10 cellular contexts compared by ENCODE assay signal in genomic region chr3:192864943-192865342, GRCh38. TPM values are rescaled to one million over a fixed set of nuclear protein-coding genes. Genes with fewer than 3 reads are reported as not detected.
DNase-seq lines count a peak whose midpoint lies in the region; ATAC-seq, FAIRE-seq and TF ChIP-seq lines count a peak whose summit lies in the region.
"Had no signal": no experiment of that assay in that cellular context is flagged by ENCODE, and none has a peak within 500 bp of the region (broad histone marks: within the 10 kb centered on the region; RNA-seq: fewer than 3 reads in every experiment).

No MANE protein-coding gene starts in this region.

- TF ChIP-seq CTCF in GM12878 (IDR thresholded peaks at IDR 0.05 in 2 of 3, conservative IDR thresholded peaks at IDR 0.05 in 1 of 3; ENCODE audit: control insufficient read depth in 2 of 3, extremely low read depth in 1 of 3, insufficient read depth in 1 of 3, low read depth in 3 of 3, low read length in 3 of 3) (no peak), BE2C (IDR thresholded peaks at IDR 0.05; ENCODE audit: low read depth, low read length) (no peak)

- no peak for TF ChIP-seq POLR2A in GM12878 (IDR thresholded peaks at IDR 0.05; ENCODE audit: low read depth, low read length)

- H3K27me3 ChIP-seq in GM12878 (replicated peaks in 1 of 2; ENCODE audit: control insufficient read depth in 2 of 2, insufficient read depth in 2 of 2, low read length in 1 of 2): no peaks in the 10 kb centered on the region
- no peaks in the 10 kb centered on the region for H3K27me3 ChIP-seq in BE2C

- CTCF ChIA-PET in GM12878 (lab: Yijun Ruan, JAX): interaction anchor here (0.7 to 1.9 kb wide), 8 partner anchors 10 to 53 kb away, joined by 3 to 9 read pairs (median 3); partner anchors contain the start of gene MB21D2

- TF ChIP-seq EP300 in GM12878 (IDR thresholded peaks at IDR 0.05; ENCODE audit: borderline replicate concordance in 1 of 2, control insufficient read depth in 1 of 2, low read depth in 2 of 2, low read length in 2 of 2): no peak

- no TSS peak for BruUV-seq in GM12878 (replicated peaks; lab: Mats Ljungman, UMichigan)

- H3K9ac ChIP-seq in GM12878 (ENCODE audit: control insufficient read depth, insufficient read depth, low read length): peak overlapping the region; percentile 30

- RAD21 ChIA-PET in GM12878 (lab: Charles Lee; ENCODE audit: unreplicated experiment): interaction anchor here (0.9 to 3.8 kb wide), 10 partner anchors 15 to 53 kb away, joined by 3 to 25 read pairs (median 4); partner anchors contain the start of gene MB21D2

- H3K79me2 ChIP-seq in GM12878 (ENCODE audit: control insufficient read depth, insufficient read depth, low read length): peaks cover 35% of the 10 kb centered on the region

- peak overlapping the region; percentile 80 for H3K27ac ChIP-seq in GM12878 (ENCODE audit: control insufficient read depth, insufficient read depth)

- peak overlapping the region; percentile 61 for H2AFZ ChIP-seq in GM12878 (ENCODE audit: control insufficient read depth, low read depth, low read length)

- H3K36me3 ChIP-seq in GM12878 (ENCODE audit: control insufficient read depth in 2 of 2, insufficient read depth in 2 of 2, low read length in 1 of 2) (no peaks in the 10 kb centered on the region), BE2C (no peaks in the 10 kb centered on the region)

- in situ Hi-C loops in GM12878 (cut with MboI): no loop called here

- peak; percentile 18 for FAIRE-seq in GM12878 (lab: Jason Lieb, UNC)

- intact Hi-C loops in Right ventricle myocardium inferior (cut with DNase I) (loop anchor here (5.0 kb wide), 1 partner anchor 33 kb away; no protein-coding TSS in a partner anchor), cardiac septum (cut with DNase I) (loop anchor here (5.0 kb wide), 1 partner anchor 33 kb away; no protein-coding TSS in a partner anchor), GM12878 (cut with micrococcal nuclease; ENCODE audit: unreplicated experiment) (no loop called here)

- SMC1A ChIA-PET in GM12878 (lab: Charles Lee; ENCODE audit: uncharacterized antibody, unreplicated experiment): interaction anchor here (0.8 to 6.0 kb wide), 18 partner anchors 10 to 51 kb away, joined by 3 to 24 read pairs (median 5); partner anchors contain the start of gene MB21D2

- H3K4me1 ChIP-seq in GM12878 (ENCODE audit: control insufficient read depth, insufficient read depth, low read length) (peaks cover 42% of the 10 kb centered on the region), BE2C (no peaks in the 10 kb centered on the region)

- no peak overlapping the region for H3K4me3 ChIP-seq in GM12878
- no peak overlapping the region for H3K4me3 ChIP-seq in BE2C (ENCODE audit: low read depth, low read length)

- peak; percentile 78 for ATAC-seq in Right ventricle myocardium inferior
- ATAC-seq in HG03025 (IDR thresholded peaks at IDR 0.05; ENCODE audit: low FRiP score, unreplicated experiment): peak; percentile 54
- peak; percentile 70 for ATAC-seq in GM12878

- H3K9me3 ChIP-seq in GM12878 (replicated peaks; ENCODE audit: control insufficient read depth, insufficient read depth, low read length) (no peaks in the 10 kb centered on the region; the same call in 2 of the 3 replicates), BE2C (no peaks in the 10 kb centered on the region)

- H4K20me1 ChIP-seq in GM12878 (ENCODE audit: control insufficient read depth, insufficient read depth): no peaks in the 10 kb centered on the region

- 0% methylated on average over 3 of the region's 3 CpGs for WGBS in GM12878 (ENCODE audit: insufficient coverage, insufficient replicate concordance, low lambda C conversion rate, missing lambda C conversion rate)

- POLR2A ChIA-PET in GM12878 (lab: Charles Lee): interaction anchor here (0.9 to 1.7 kb wide), 7 partner anchors 14 to 33 kb away, joined by 3 to 10 read pairs (median 3); no protein-coding TSS in a partner anchor

- DNase-seq in Right ventricle myocardium inferior (ENCODE audit: missing footprints): no peak
- DNase-seq in cardiac septum (ENCODE audit: low spot score): no peak
- no peak for DNase-seq in GM12878 (ENCODE audit: low read depth, low spot score)
- DNase-seq in activated T-cell treated with anti-CD3 and anti-CD28 coated beads for 4 hours: no peak
- DNase-seq in NCI-H510A (lab: John Stamatoyannopoulos, UW): no peak
- DNase-seq in activated CD8-positive, alpha-beta memory T cell treated with anti-CD3 and anti-CD28 coated beads for 24 hours: no peak
- DNase-seq in BE2C: no peak
- DNase-seq: endodermal cell, KBM-7 had no signal

- peak overlapping the region; percentile 97 for H3K4me2 ChIP-seq in GM12878 (ENCODE audit: control insufficient read depth, insufficient read depth)

- TF ChIP-seq RAD21 in GM12878 (IDR thresholded peaks at IDR 0.05; ENCODE audit: insufficient read depth, low read depth, low read length): no peak

TF ChIP-seq in GM12878, 131 proteins besides CTCF, POLR2A, EP300 and RAD21 (continues in another document):
- TF ChIP-seq MTA2 (IDR thresholded peaks at IDR 0.05; ENCODE audit: low read depth) (no peak), NFXL1 (IDR thresholded peaks at IDR 0.05; ENCODE audit: borderline replicate concordance) (no peak), DPF2 (IDR thresholded peaks at IDR 0.05) (no peak), JUNB (IDR thresholded peaks at IDR 0.05) (0 out of 2 replicates have a peak, but pooled peaks have one; percentile 24), RELA (IDR thresholded peaks at IDR 0.05; ENCODE audit: borderline replicate concordance, partially characterized antibody) (no peak)
- TF ChIP-seq, protein P1, sequence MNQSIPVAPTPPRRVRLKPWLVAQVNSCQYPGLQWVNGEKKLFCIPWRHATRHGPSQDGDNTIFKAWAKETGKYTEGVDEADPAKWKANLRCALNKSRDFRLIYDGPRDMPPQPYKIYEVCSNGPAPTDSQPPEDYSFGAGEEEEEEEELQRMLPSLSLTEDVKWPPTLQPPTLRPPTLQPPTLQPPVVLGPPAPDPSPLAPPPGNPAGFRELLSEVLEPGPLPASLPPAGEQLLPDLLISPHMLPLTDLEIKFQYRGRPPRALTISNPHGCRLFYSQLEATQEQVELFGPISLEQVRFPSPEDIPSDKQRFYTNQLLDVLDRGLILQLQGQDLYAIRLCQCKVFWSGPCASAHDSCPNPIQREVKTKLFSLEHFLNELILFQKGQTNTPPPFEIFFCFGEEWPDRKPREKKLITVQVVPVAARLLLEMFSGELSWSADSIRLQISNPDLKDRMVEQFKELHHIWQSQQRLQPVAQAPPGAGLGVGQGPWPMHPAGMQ (IDR thresholded peaks at IDR 0.05; ENCODE audit: borderline replicate concordance): no peak
- TF ChIP-seq, protein P2, sequence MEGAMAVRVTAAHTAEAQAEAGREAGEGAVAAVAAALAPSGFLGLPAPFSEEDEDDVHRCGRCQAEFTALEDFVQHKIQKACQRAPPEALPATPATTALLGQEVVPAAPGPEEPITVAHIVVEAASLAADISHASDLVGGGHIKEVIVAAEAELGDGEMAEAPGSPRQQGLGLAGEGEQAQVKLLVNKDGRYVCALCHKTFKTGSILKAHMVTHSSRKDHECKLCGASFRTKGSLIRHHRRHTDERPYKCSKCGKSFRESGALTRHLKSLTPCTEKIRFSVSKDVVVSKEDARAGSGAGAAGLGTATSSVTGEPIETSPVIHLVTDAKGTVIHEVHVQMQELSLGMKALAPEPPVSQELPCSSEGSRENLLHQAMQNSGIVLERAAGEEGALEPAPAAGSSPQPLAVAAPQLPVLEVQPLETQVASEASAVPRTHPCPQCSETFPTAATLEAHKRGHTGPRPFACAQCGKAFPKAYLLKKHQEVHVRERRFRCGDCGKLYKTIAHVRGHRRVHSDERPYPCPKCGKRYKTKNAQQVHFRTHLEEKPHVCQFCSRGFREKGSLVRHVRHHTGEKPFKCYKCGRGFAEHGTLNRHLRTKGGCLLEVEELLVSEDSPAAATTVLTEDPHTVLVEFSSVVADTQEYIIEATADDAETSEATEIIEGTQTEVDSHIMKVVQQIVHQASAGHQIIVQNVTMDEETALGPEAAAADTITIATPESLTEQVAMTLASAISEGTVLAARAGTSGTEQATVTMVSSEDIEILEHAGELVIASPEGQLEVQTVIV (IDR thresholded peaks at IDR 0.05; ENCODE audit: borderline replicate concordance, partially characterized antibody): no peak

RNA-seq across cellular contexts. Expression of gene MB21D2, which starts 52.7 kb away (rescaled TPM):
- 2.1 TPM for total RNA-seq in Right ventricle myocardium inferior
- 3.2 TPM for total RNA-seq in cardiac septum
- 21.2 and 21.5 TPM in 2 replicates for total RNA-seq in GM12878 (2013; cell fraction: nucleolus; rRNA removed)
- 19.6 and 21.5 TPM in 2 replicates for total RNA-seq in GM12878 (2014; rRNA removed)
- 15.3 and 16.0 TPM in 2 replicates for total RNA-seq in GM12878 (2014; rRNA removed; fragmentation: Illumina TruSeq; extraction: Trizol)
- total RNA-seq in GM12878 (2021): 16.1 and 16.6 TPM in 2 replicates
- 5.7 TPM for polyA plus RNA-seq in GM12878 (2011; ENCODE audit: low read depth)
- 11.0 and 11.6 TPM in 2 replicates for polyA plus RNA-seq in GM12878 (2011; rRNA removed)
- polyA plus RNA-seq in GM12878 (2011; cell fraction: cytosol; rRNA removed): 8.3 and 9.8 TPM in 2 replicates
- polyA plus RNA-seq in GM12878 (2011; cell fraction: nucleus; rRNA removed): 6.7 and 6.8 TPM in 2 replicates
- polyA plus RNA-seq in GM12878 (2012): 7.1 and 8.3 TPM in 2 replicates
- 12.1 and 12.7 TPM in 2 replicates for polyA plus RNA-seq in GM12878 (2014; fragmentation: Illumina TruSeq; extraction: Trizol)
- polyA plus RNA-seq in GM12878 (2014; fragmentation: Nextera tagmentation; extraction: Ambion mirVana): 10 to 100 TPM in 1 of 2 experiments, 1 to 10 TPM in 1; 7.9 to 21.2 TPM
- 8.7 and 9.0 TPM in 2 replicates for polyA plus RNA-seq in GM12878 (2014; rRNA removed)
- 10 to 100 TPM; 15.4 to 15.9 TPM for polyA plus RNA-seq in GM12878 (2016; fragmentation: Nextera tagmentation; extraction: Ambion mirVana)
- 19.7 and 20.8 TPM in 2 replicates for polyA minus RNA-seq in GM12878 (2011; rRNA and poly(A)+ RNA removed)
- polyA minus RNA-seq in GM12878 (2011; cell fraction: cytosol; rRNA and poly(A)+ RNA removed): 4.5 and 6.0 TPM in 2 replicates
- polyA minus RNA-seq in GM12878 (2011; cell fraction: nucleus; rRNA and poly(A)+ RNA removed): 7.9 and 11.9 TPM in 2 replicates
- 1.4 TPM for polyA plus RNA-seq in BE2C (2012; ENCODE audit: insufficient read depth, insufficient read length, low read depth)
